In the genomic region with DNA sequence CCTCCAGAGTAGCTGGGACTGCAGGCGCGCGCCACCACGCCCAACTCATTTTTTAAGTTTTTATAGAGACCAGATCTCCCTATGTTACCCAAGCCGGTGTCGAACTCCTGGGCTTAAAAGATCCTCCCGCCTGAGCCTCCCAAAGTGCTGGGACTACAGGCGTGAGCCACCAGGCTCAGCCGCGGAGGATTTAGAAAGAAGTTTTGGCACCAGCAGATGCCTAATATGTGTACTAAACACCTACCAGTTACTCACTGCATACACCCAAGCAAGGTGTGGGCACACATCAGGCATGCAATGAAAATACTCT, we compare ENCODE assay signal across 8 cellular contexts. TPM values are rescaled to one million over a fixed set of nuclear protein-coding genes. Genes with fewer than 3 reads are reported as not detected.
DNase-seq lines count a peak whose midpoint lies in the region; ATAC-seq, FAIRE-seq and TF ChIP-seq lines count a peak whose summit lies in the region.

No MANE protein-coding gene starts in this region.

- H3K9me3 ChIP-seq in Caco-2, result peaks cover 27% of the 10 kb centered on the region
- H3K9me3 ChIP-seq in Panc1 (ENCODE audit: control insufficient read depth, insufficient read depth, low read depth, low read length), result no peaks in the 10 kb centered on the region
- no peaks in the 10 kb centered on the region for H3K9me3 ChIP-seq in pancreas

- FAIRE-seq in pancreas (lab: Jason Lieb, UNC), result no peak

- no peak for ATAC-seq in Panc1
- ATAC-seq in pancreas, result no peak
- no peak for ATAC-seq in HG03378 (IDR thresholded peaks at IDR 0.05; ENCODE audit: unreplicated experiment)
- no peak for ATAC-seq in HG02840 (IDR thresholded peaks at IDR 0.05; ENCODE audit: low FRiP score, unreplicated experiment)

- TF ChIP-seq CTCF in Caco-2 (IDR thresholded peaks at IDR 0.05; ENCODE audit: insufficient read depth in 1 of 2, low read depth in 1 of 2, low read length in 1 of 2, severe bottlenecking in 1 of 2, unreplicated experiment in 1 of 2), result no peak
- TF ChIP-seq CTCF in Panc1 (IDR thresholded peaks at IDR 0.05), result no peak
- no peak for TF ChIP-seq CTCF in epithelial cell of proximal tubule (conservative IDR thresholded peaks at IDR 0.05; ENCODE audit: low read depth, low read length)
- TF ChIP-seq CTCF in pancreas (IDR thresholded peaks at IDR 0.05), result no peak

- H3K36me3 ChIP-seq in Caco-2 (ENCODE audit: control insufficient read depth, insufficient read depth, low read length) (no peaks in the 10 kb centered on the region), Panc1 (ENCODE audit: control insufficient read depth, insufficient read depth, low read length) (no peaks in the 10 kb centered on the region), pancreas (no peaks in the 10 kb centered on the region)

- H3K4me1 ChIP-seq in Caco-2, result peaks cover 5% of the 10 kb centered on the region
- H3K4me1 ChIP-seq in Panc1 (ENCODE audit: control insufficient read depth, insufficient read depth, low read length), result peaks cover 12% of the 10 kb centered on the region
- peaks cover 0 to 12% (median 0%) of the 10 kb centered on the region in 3 donors for H3K4me1 ChIP-seq in pancreas

- H3K27ac Mint-ChIP-seq in Caco-2 (ENCODE audit: unreplicated experiment), result peak overlapping the region; percentile 93

- WGBS in pancreas, 2 donors, result 48 to 53% methylated on average over 10 of the region's 10 CpGs

- no peak for DNase-seq in Caco-2
- no peak for DNase-seq in Panc1 (ENCODE audit: low read depth, low spot score)
- DNase-seq in epithelial cell of proximal tubule (ENCODE audit: low read depth), result no peak
- DNase-seq in pancreas, result no peak
- DNase-seq in GM03348 (ENCODE audit: low spot score), result no peak
- no peak for DNase-seq in retina

- H3K27me3 ChIP-seq in Caco-2 (replicated peaks; ENCODE audit: control insufficient read depth, insufficient read depth, low read length) (no peaks in the 10 kb centered on the region), Panc1 (ENCODE audit: control insufficient read depth, insufficient read depth, low read length) (no peaks in the 10 kb centered on the region), pancreas (no peaks in the 10 kb centered on the region)

- no peaks in the 10 kb centered on the region for H3K9me3 Mint-ChIP-seq in Caco-2 (ENCODE audit: unreplicated experiment)

- H3K4me3 Mint-ChIP-seq in Caco-2 (ENCODE audit: unreplicated experiment), result peak overlapping the region; percentile 94

- POLR2A ChIA-PET in Caco-2 (lab: Charles Lee), result interaction anchor here (1.3 kb wide), 1 partner anchor 165 kb away, joined by 3 read pairs; a partner anchor contains a TSS
- POLR2A ChIA-PET in Panc1 (lab: Charles Lee), result no interaction called here

- H3K27ac ChIP-seq in Panc1 (ENCODE audit: low read length) (peak overlapping the region; percentile 86), pancreas (peak overlapping the region; percentile 73 to 87 (median 80))

- in situ Hi-C loops in Panc1 (cut with HindIII; ENCODE audit: low pct_unique_long_range_greater_than_20kb, low sequenced_read_pairs), result no loop called here

- CTCF ChIA-PET in Caco-2 (lab: Charles Lee) (interaction anchor here (1.2 kb wide), 1 partner anchor 110 kb away, joined by 3 read pairs; a partner anchor contains a TSS), Panc1 (lab: Charles Lee) (no interaction called here)

- H3K4me3 ChIP-seq in Caco-2 (ENCODE audit: low read depth, low read length), result peak overlapping the region; percentile 94
- peak overlapping the region; percentile 74 to 93 for H3K4me3 ChIP-seq in Panc1 (ENCODE audit: low read depth in 2 of 2, low read length in 2 of 2)
- peak overlapping the region; percentile 76 for H3K4me3 ChIP-seq in epithelial cell of proximal tubule (ENCODE audit: low read depth, low read length)
- H3K4me3 ChIP-seq in pancreas, result peak overlapping the region; percentile 66 to 87 (median 71)

- peaks cover 8% of the 10 kb centered on the region for H3K4me1 Mint-ChIP-seq in Caco-2 (ENCODE audit: low read depth, unreplicated experiment)

- intact Hi-C loops in Caco-2 (cut with micrococcal nuclease; ENCODE audit: unreplicated experiment), result loop anchor here (1.0 kb wide), 1 partner anchor 110 kb away; a partner anchor contains a TSS
- intact Hi-C loops in Panc1 (cut with micrococcal nuclease; ENCODE audit: unreplicated experiment), result no loop called here
- intact Hi-C loops in pancreas (cut with DNase I), result no loop called here

- peaks cover 7% of the 10 kb centered on the region for H3K36me3 Mint-ChIP-seq in Caco-2 (ENCODE audit: insufficient read depth, unreplicated experiment)

- BruUV-seq in Caco-2 (replicated peaks; lab: Mats Ljungman, UMichigan), result no TSS peak
- no TSS peak for BruUV-seq in Panc1 (replicated peaks; lab: Mats Ljungman, UMichigan)

- H3K27me3 Mint-ChIP-seq in Caco-2 (ENCODE audit: insufficient read depth, unreplicated experiment), result no peaks in the 10 kb centered on the region

RNA-seq across cellular contexts. Expression of a gene that starts 0.5 kb away (rescaled TPM):
- 3.5 and 4.0 TPM in 2 replicates for total RNA-seq in Caco-2 (2022)
- 3.3 TPM for total RNA-seq in Panc1 (2021; ENCODE audit: unreplicated experiment)
- 2.3 TPM for polyA plus RNA-seq in Panc1 (2012; ENCODE audit: insufficient read length)
- total RNA-seq in epithelial cell of proximal tubule, result 1.0 and 3.0 TPM in 2 replicates
- total RNA-seq in pancreas, result 1 to 10 TPM in 5 of 6 donors, under 1 TPM in 1; 0.88 to 5.3 (median 2.3) TPM
- 1 to 10 TPM; 1.3 to 2.0 TPM for polyA plus RNA-seq in pancreas

RNA-seq across cellular contexts. Expression of a gene that starts 39.0 kb away (rescaled TPM):
- total RNA-seq in Caco-2 (2022) (3.6 and 3.7 TPM in 2 replicates), Panc1 (2021; ENCODE audit: unreplicated experiment) (8.7 TPM), epithelial cell of proximal tubule (4.7 and 5.2 TPM in 2 replicates), pancreas (1 to 10 TPM in 5 of 6 donors, under 1 TPM in 1; 0.79 to 3.8 (median 1.2) TPM)
- polyA plus RNA-seq in Panc1 (2012; ENCODE audit: insufficient read length), result 4.3 TPM
- polyA plus RNA-seq in pancreas, result 1 to 10 TPM; 1.1 to 2.7 TPM
